8 cellular contexts compared by ENCODE assay signal in genomic region chr4:15149842-15150592, GRCh38.
A peak's percentile ranks its signal among the peaks of the same experiment; 100 is the strongest.
DNase-seq lines count a peak whose midpoint lies in the region; ATAC-seq, FAIRE-seq and TF ChIP-seq lines count a peak whose summit lies in the region.

No MANE protein-coding gene starts in this region.

- no peaks in the 10 kb centered on the region for H3K9me2 ChIP-seq in OCI-LY7 (ENCODE audit: insufficient read depth, low read length)

- no peak overlapping the region for H4K5ac ChIP-seq in H1 (ENCODE audit: insufficient read length, low read depth, low read length)

- CTCF ChIA-PET in CD8-positive, alpha-beta memory T cell (lab: Charles Lee) = no interaction called here
- CTCF ChIA-PET in OCI-LY7 (lab: Charles Lee; ENCODE audit: unreplicated experiment) = no interaction called here
- CTCF ChIA-PET in H1 (lab: Charles Lee; ENCODE audit: partially characterized antibody) = interaction anchor here (1.0 kb wide), 1 partner anchor 88 kb away, joined by 3 read pairs; no protein-coding TSS in a partner anchor

- ATAC-seq in GM19467 (IDR thresholded peaks at IDR 0.05; ENCODE audit: unreplicated experiment) (peak; percentile 74), HG03378 (IDR thresholded peaks at IDR 0.05; ENCODE audit: unreplicated experiment) (peak; percentile 83)

- peaks cover 8 to 11% of the 10 kb centered on the region in 2 donors for H3K27me3 Mint-ChIP-seq in CD8-positive, alpha-beta memory T cell

- TF ChIP-seq POLR2A in H1 (IDR thresholded peaks at IDR 0.05; ENCODE audit: control extremely low read depth in 1 of 2, low read depth in 2 of 2, low read length in 2 of 2) = no peak
- TF ChIP-seq POLR2A in uterus (IDR thresholded peaks at IDR 0.05) = no peak

- 0 out of 2 replicates have a peak overlapping the region, but pooled peaks have one; percentile 82 for H2BK12ac ChIP-seq in H1 (ENCODE audit: low read depth, low read length)

- 0 out of 2 replicates have a peak overlapping the region, but pooled peaks have one; percentile 87 for H2BK20ac ChIP-seq in H1 (ENCODE audit: low read length)

- H3K4me2 ChIP-seq in OCI-LY7 (ENCODE audit: low read length) (no peak overlapping the region), H1 (ENCODE audit: insufficient read depth in 1 of 2, low read depth in 2 of 2, low read length in 2 of 2) (peak overlapping the region in 1 of 2 experiments; percentile 10; a peak in 1 of 4 replicates)

- no peak overlapping the region for H3K14ac ChIP-seq in H1 (ENCODE audit: insufficient read length)

- H3K79me2 ChIP-seq in OCI-LY7 (ENCODE audit: insufficient read depth, low read depth, low read length) (no peaks in the 10 kb centered on the region), H1 (ENCODE audit: control insufficient read depth in 1 of 2, insufficient read depth in 2 of 2, low read length in 2 of 2) (no peaks in the 10 kb centered on the region)

- H2BK15ac ChIP-seq in H1 (ENCODE audit: low read length) = 0 out of 2 replicates have a peak overlapping the region, but pooled peaks have one; percentile 8

- H3K27me3 ChIP-seq in CD8-positive, alpha-beta memory T cell (ENCODE audit: insufficient read depth, low read length, poor library complexity, severe bottlenecking) = no peaks in the 10 kb centered on the region
- no peaks in the 10 kb centered on the region for H3K27me3 ChIP-seq in H1 (replicated peaks in 1 of 4; ENCODE audit: control insufficient read depth in 3 of 4, extremely low read depth in 1 of 4, insufficient read depth in 3 of 4, low read length in 3 of 4)
- no peaks in the 10 kb centered on the region for H3K27me3 ChIP-seq in uterus

- H3K4me3 ChIP-seq in CD8-positive, alpha-beta memory T cell (ENCODE audit: low read length) = no peak overlapping the region
- H3K4me3 ChIP-seq in OCI-LY7 (ENCODE audit: low read depth, low read length, poor library complexity, severe bottlenecking) = no peak overlapping the region
- H3K4me3 ChIP-seq in H1 (ENCODE audit: extremely low read depth in 1 of 4, insufficient read depth in 2 of 4, low read depth in 3 of 4, low read length in 4 of 4) = no peak overlapping the region
- no peak overlapping the region for H3K4me3 ChIP-seq in uterus

- no TSS peak for BruUV-seq in OCI-LY7 (replicated peaks; lab: Mats Ljungman, UMichigan)

- no peaks in the 10 kb centered on the region for H3K4me1 Mint-ChIP-seq in CD8-positive, alpha-beta memory T cell

- no peak overlapping the region for H4K91ac ChIP-seq in H1 (replicated peaks; ENCODE audit: insufficient read length, low read length)

- no peak overlapping the region for H3K27ac Mint-ChIP-seq in CD8-positive, alpha-beta memory T cell

- H3K36me3 Mint-ChIP-seq in CD8-positive, alpha-beta memory T cell = no peaks in the 10 kb centered on the region

- DNase-seq in CD8-positive, alpha-beta memory T cell = no peak
- DNase-seq in OCI-LY7 (ENCODE audit: low spot score) = peak; percentile 11
- peak in 1 of 2 experiments; percentile 62 for DNase-seq in H1 (ENCODE audit: low read depth in 1 of 2, low spot score in 2 of 2)
- peak; percentile 67 to 80 for DNase-seq in lung microvascular endothelial cell (ENCODE audit: low read depth in 2 of 2)
- peak; percentile 54 to 55 for DNase-seq in uterus
- no peak for DNase-seq in activated naive CD4-positive, alpha-beta T cell treated with Interleukin-2 at 50 U/mL for 16 hours

- 67% methylated on average over 9 of the region's 9 CpGs; no CpG with 5 or more reads in 1 of the 2 experiments for WGBS in H1 (ENCODE audit: extremely low coverage in 1 of 2, insufficient coverage in 1 of 2, insufficient read length in 1 of 2, insufficient replicate concordance in 2 of 2, low coverage in 1 of 2, low lambda C conversion rate in 2 of 2, missing lambda C conversion rate in 1 of 2), 2 experiments

- no peak for FAIRE-seq in H1 (lab: Jason Lieb, UNC)

- H3K9ac ChIP-seq in H1 (replicated peaks in 1 of 4; ENCODE audit: extremely low read depth in 1 of 4, low read depth in 3 of 4, low read length in 3 of 4) = no peak overlapping the region

- H2AFZ ChIP-seq in OCI-LY7 (ENCODE audit: low read length) (peak overlapping the region; percentile 28), H1 (ENCODE audit: low read length) (no peak overlapping the region)

- H3K36me3 ChIP-seq in CD8-positive, alpha-beta memory T cell (ENCODE audit: insufficient read depth, low read length) = no peaks in the 10 kb centered on the region
- H3K36me3 ChIP-seq in OCI-LY7 (ENCODE audit: insufficient read depth, low read length) (no peaks in the 10 kb centered on the region), H1 (ENCODE audit: control insufficient read depth in 2 of 4, insufficient read depth in 4 of 4, low read length in 3 of 4) (no peaks in the 10 kb centered on the region), uterus (no peaks in the 10 kb centered on the region)

- peak overlapping the region; percentile 5 for H2BK120ac ChIP-seq in H1 (replicated peaks; ENCODE audit: low read depth, low read length)

- H3K9me3 Mint-ChIP-seq in CD8-positive, alpha-beta memory T cell = no peaks in the 10 kb centered on the region

- no peaks in the 10 kb centered on the region for H3K4me1 ChIP-seq in CD8-positive, alpha-beta memory T cell (ENCODE audit: insufficient read depth, low read length)
- peaks cover 7% of the 10 kb centered on the region for H3K4me1 ChIP-seq in OCI-LY7 (ENCODE audit: insufficient read depth, low read length, poor library complexity, severe bottlenecking)
- H3K4me1 ChIP-seq in H1 (replicated peaks in 1 of 4; ENCODE audit: control insufficient read depth in 3 of 4, insufficient read depth in 4 of 4, low read length in 3 of 4) = peaks cover 6 to 11% (median 9%) of the 10 kb centered on the region in 4 experiments
- peaks cover 0 to 5% of the 10 kb centered on the region in 2 donors for H3K4me1 ChIP-seq in uterus

- no peak overlapping the region for H3K23ac ChIP-seq in H1 (ENCODE audit: insufficient read length)

- H3K18ac ChIP-seq in H1 (ENCODE audit: extremely low read depth, low read length) = no peak overlapping the region

- no peak for TF ChIP-seq EP300 in H1 (IDR thresholded peaks at IDR 0.05; ENCODE audit: borderline replicate concordance in 1 of 2, low read depth in 2 of 2, low read length in 2 of 2)

- no peak overlapping the region for H3K4me3 Mint-ChIP-seq in CD8-positive, alpha-beta memory T cell

- H4K8ac ChIP-seq in H1 (ENCODE audit: extremely low read depth, insufficient read depth, low read length) = no peak overlapping the region

- TF ChIP-seq CTCF in OCI-LY7 (conservative IDR thresholded peaks at IDR 0.05; ENCODE audit: low read length) = no peak
- no peak for TF ChIP-seq CTCF in H1 (IDR thresholded peaks at IDR 0.05; ENCODE audit: control extremely low read depth in 1 of 3, insufficient read depth in 1 of 3, low read depth in 1 of 3, low read length in 3 of 3)
- no peak for TF ChIP-seq CTCF in uterus (IDR thresholded peaks at IDR 0.05)

- POLR2A ChIA-PET in CD8-positive, alpha-beta memory T cell (lab: Charles Lee) = no interaction called here
- POLR2A ChIA-PET in OCI-LY7 (lab: Charles Lee) (no interaction called here), H1 (lab: Charles Lee; ENCODE audit: partially characterized antibody) (interaction anchor here (1.2 kb wide), 1 partner anchor 11 kb away, joined by 3 read pairs; no protein-coding TSS in a partner anchor)

- H3K56ac ChIP-seq in H1 (replicated peaks; ENCODE audit: insufficient read length, low read depth, low read length) = no peak overlapping the region

- no peaks in the 10 kb centered on the region; the same call in 1 of the 2 replicates for H3K23me2 ChIP-seq in H1 (ENCODE audit: low read depth, low read length)

- H3K4ac ChIP-seq in H1 (replicated peaks; ENCODE audit: insufficient read length, low read depth, low read length) = no peak overlapping the region

- H4K20me1 ChIP-seq in OCI-LY7 (ENCODE audit: insufficient read depth, low read length) = no peaks in the 10 kb centered on the region
- no peaks in the 10 kb centered on the region for H4K20me1 ChIP-seq in H1 (replicated peaks in 1 of 2; ENCODE audit: control insufficient read depth in 1 of 2, insufficient read depth in 2 of 2, low read length in 2 of 2)

- no peaks in the 10 kb centered on the region for H3K79me1 ChIP-seq in H1 (ENCODE audit: low read depth, low read length)

- no peak for TF ChIP-seq RAD21 in H1 (IDR thresholded peaks at IDR 0.05 in 1 of 2, conservative IDR thresholded peaks at IDR 0.05 in 1 of 2; ENCODE audit: low read depth in 2 of 2, low read length in 2 of 2)

- intact Hi-C loops in OCI-LY7 (cut with micrococcal nuclease; ENCODE audit: unreplicated experiment) = no loop called here
- intact Hi-C loops in uterus (cut with DNase I; ENCODE audit: low total_unique reads) = no loop called here

- peak overlapping the region; percentile 53; the same call in 1 of the 2 replicates for H2BK5ac ChIP-seq in H1 (ENCODE audit: low read depth, low read length)

- peak overlapping the region; percentile 52 for H3K27ac ChIP-seq in CD8-positive, alpha-beta memory T cell (ENCODE audit: low read depth, low read length)
- H3K27ac ChIP-seq in OCI-LY7 (ENCODE audit: low read depth, low read length, poor library complexity, severe bottlenecking) (no peak overlapping the region), H1 (ENCODE audit: low read depth, low read length) (no peak overlapping the region), uterus (no peak overlapping the region)

- peak overlapping the region; percentile 91 for H2AK5ac ChIP-seq in H1 (ENCODE audit: low read depth, low read length)

- H3K9me3 ChIP-seq in CD8-positive, alpha-beta memory T cell (ENCODE audit: low read length) = no peaks in the 10 kb centered on the region
- H3K9me3 ChIP-seq in OCI-LY7 (ENCODE audit: low read length) (no peaks in the 10 kb centered on the region), H1 (ENCODE audit: insufficient read depth in 2 of 2, low read depth in 1 of 2, low read length in 1 of 2) (no peaks in the 10 kb centered on the region), uterus (no peaks in the 10 kb centered on the region)

TF ChIP-seq in H1, 55 proteins besides CTCF, POLR2A, EP300 and RAD21:
- TF ChIP-seq CBX5 (IDR thresholded peaks at IDR 0.05; ENCODE audit: low read depth, low read length) (no peak), BACH1 (IDR thresholded peaks at IDR 0.05; ENCODE audit: low read length) (peak; percentile 100), MAFK (IDR thresholded peaks at IDR 0.05; ENCODE audit: low read depth, low read length) (peak; percentile 97), JUND (IDR thresholded peaks at IDR 0.05; ENCODE audit: low read length) (0 out of 2 replicates have a peak, but pooled peaks have one; percentile 55)

Comparison
In these comparisons a context has a peak if more than half of its experiments do, and no peak if none do; other contexts are left out.
1. DNase-seq: peak in OCI-LY7 (single experiment), lung microvascular endothelial cell (2 of 2) and uterus (2 of 2); none in CD8-positive, alpha-beta memory T cell (0 of 5) and activated naive CD4-positive, alpha-beta T cell treated with Interleukin-2 at 50 U/mL for 16 hours (single experiment).